Comparison of ENCODE assay signal across 9 cellular contexts in the genomic region with DNA sequence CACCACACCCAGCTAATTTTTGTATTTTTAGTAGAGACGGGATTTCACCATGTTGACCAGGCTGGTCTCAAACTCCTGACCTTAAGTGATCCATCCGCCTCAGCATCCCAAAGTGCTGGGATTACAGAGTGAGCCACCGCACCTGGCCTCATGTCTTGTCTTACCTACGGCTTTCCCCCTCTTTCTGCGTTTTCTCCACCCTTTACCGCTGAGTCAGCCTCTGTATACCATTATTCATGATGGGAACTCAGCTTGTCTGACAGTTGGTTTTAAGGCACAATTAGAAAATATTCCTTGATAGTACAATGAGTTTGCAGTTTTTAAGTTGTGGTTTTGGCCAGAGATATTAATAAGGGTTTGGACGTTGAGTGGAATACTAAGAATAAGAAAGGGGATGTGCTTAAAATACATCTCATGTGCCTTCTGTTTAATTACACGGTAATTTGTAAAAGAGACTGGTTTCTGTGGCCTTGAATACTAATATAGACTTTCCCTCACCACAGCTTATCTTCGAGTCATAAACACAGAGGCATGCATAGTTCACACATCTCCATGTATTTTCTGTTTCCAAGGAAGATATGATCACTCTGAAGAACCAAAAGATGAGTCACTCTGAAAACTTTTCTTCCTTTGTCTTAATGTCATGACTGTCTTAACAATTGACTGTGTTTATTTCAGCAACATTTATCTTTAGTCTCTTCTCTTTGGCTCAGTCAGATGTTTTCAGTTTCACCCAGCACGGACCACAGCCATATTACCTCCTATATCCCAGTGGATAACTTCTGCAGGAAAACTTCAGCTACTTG. TPM values are rescaled to one million over a fixed set of nuclear protein-coding genes. Genes with fewer than 3 reads are reported as not detected.
DNase-seq lines count a peak whose midpoint lies in the region; ATAC-seq lines count a peak whose summit lies in the region.
"Had no signal": no experiment of that assay in that cellular context is flagged by ENCODE, and none has a peak within 500 bp of the region (broad histone marks: within the 10 kb centered on the region; RNA-seq: fewer than 3 reads in every experiment).

No MANE protein-coding gene starts in this region.

- H3K36me3 Mint-ChIP-seq in T-helper 2 cell treated with Interferon-gamma antibody and Interleukin-4, amounts not matched to agents 5 μg/mL and 100 μg/mL, for 36 hours (ENCODE audit: low read depth), result peaks cover 13% of the 10 kb centered on the region

- peaks cover 4% of the 10 kb centered on the region for H3K27me3 Mint-ChIP-seq in T-helper 2 cell treated with Interferon-gamma antibody and Interleukin-4, amounts not matched to agents 5 μg/mL and 100 μg/mL, for 36 hours (ENCODE audit: low read depth)

- H3K9me3 Mint-ChIP-seq in T-helper 2 cell treated with Interferon-gamma antibody and Interleukin-4, amounts not matched to agents 5 μg/mL and 100 μg/mL, for 36 hours, result no peaks in the 10 kb centered on the region

- ATAC-seq in GM21529 (IDR thresholded peaks at IDR 0.05; ENCODE audit: unreplicated experiment), result peak; percentile 58
- no peak for ATAC-seq in GM19324 (IDR thresholded peaks at IDR 0.05; ENCODE audit: low FRiP score, unreplicated experiment)
- ATAC-seq in GM18867 (IDR thresholded peaks at IDR 0.05; ENCODE audit: unreplicated experiment), result no peak

- H3K27ac Mint-ChIP-seq in T-helper 2 cell treated with Interferon-gamma antibody and Interleukin-4, amounts not matched to agents 5 μg/mL and 100 μg/mL, for 36 hours, result peak overlapping the region; percentile 64

- peaks cover 41% of the 10 kb centered on the region for H3K4me1 Mint-ChIP-seq in T-helper 2 cell treated with Interferon-gamma antibody and Interleukin-4, amounts not matched to agents 5 μg/mL and 100 μg/mL, for 36 hours (ENCODE audit: low read depth)

- DNase-seq in A172 (ENCODE audit: low spot score) (peak; percentile 94), fibroblast of the conjunctiva (ENCODE audit: low read depth) (peak; percentile 36), NCI-H1092 treated with DMSO at 0.1 percent for 48 hours (lab: John Stamatoyannopoulos, UW) (no peak)
- peak; percentile 32 for DNase-seq in T-helper 2 cell treated with Interferon-gamma antibody and Interleukin-4, amounts not matched to agents 5 μg/mL and 100 μg/mL, for 36 hours (ENCODE audit: low spot score)
- no peak for DNase-seq in activated effector memory CD4-positive, alpha-beta T cell treated with anti-CD3 and anti-CD28 coated beads, Interleukin-2, amount 50 U/mL, for 16 hours
- DNase-seq: SHP77 treated with DMSO at 0.1 percent for 48 hours had no signal

- H3K4me3 Mint-ChIP-seq in T-helper 2 cell treated with Interferon-gamma antibody and Interleukin-4, amounts not matched to agents 5 μg/mL and 100 μg/mL, for 36 hours, result peak overlapping the region; percentile 62

RNA-seq across cellular contexts. Expression of a gene that starts 54.3 kb away (rescaled TPM):
- 2.0 and 2.7 TPM in 2 replicates for total RNA-seq in A172 (2014; rRNA removed; shearing (Covaris generic))

Comparison
In these comparisons a context has a peak if more than half of its experiments do, and no peak if none do; other contexts are left out.
1. DNase-seq: peak in A172 (single experiment), T-helper 2 cell treated with Interferon-gamma antibody and Interleukin-4, amounts not matched to agents 5 μg/mL and 100 μg/mL, for 36 hours (single experiment) and fibroblast of the conjunctiva (single experiment); none in activated effector memory CD4-positive, alpha-beta T cell treated with anti-CD3 and anti-CD28 coated beads, Interleukin-2, amount 50 U/mL, for 16 hours (single experiment) and NCI-H1092 treated with DMSO at 0.1 percent for 48 hours (single experiment).